In the genomic region with DNA sequence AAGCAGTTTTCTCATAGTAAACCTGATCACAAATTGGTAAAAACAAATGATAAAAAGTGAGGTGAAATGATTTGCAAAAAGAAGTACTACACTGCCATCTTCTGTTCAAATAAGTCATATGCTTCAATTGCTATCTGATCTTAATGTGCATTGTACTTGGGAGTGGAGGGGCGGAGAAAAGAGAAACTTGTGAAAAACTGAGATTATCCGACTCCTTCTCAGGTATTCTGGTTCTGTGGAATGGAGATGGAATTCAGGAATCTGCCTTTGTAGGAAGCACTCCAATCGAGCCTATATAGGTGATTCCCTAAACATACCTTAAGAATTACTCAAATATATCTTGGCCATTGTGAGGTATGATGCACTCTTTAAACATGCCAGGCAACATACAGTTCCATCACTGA, we compare ENCODE assay signal across 8 cellular contexts.
DNase-seq lines count a peak whose midpoint lies in the region; ATAC-seq, FAIRE-seq and TF ChIP-seq lines count a peak whose summit lies in the region.

No MANE protein-coding gene starts in this region.

- DNase-seq in heart right ventricle (no peak), left cardiac atrium (no peak), fibroblast of mammary gland (ENCODE audit: low read depth) (peak; percentile 62), urothelium cell line (ENCODE audit: low spot score) (peak; percentile 33), HPDE6-E6E7 (ENCODE audit: extremely low spot score) (no peak), right atrium auricular region (ENCODE audit: low spot score) (no peak)

- H3K27me3 ChIP-seq in heart right ventricle: peaks cover 0 to 4% (median 0%) of the 10 kb centered on the region in 7 donors
- H3K27me3 ChIP-seq in OCI-LY1 (ENCODE audit: insufficient read depth, low read length): no peaks in the 10 kb centered on the region
- no peaks in the 10 kb centered on the region for H3K27me3 ChIP-seq in right atrium auricular region

- no peak overlapping the region for H3K4me3 ChIP-seq in heart right ventricle
- no peak overlapping the region for H3K4me3 ChIP-seq in OCI-LY1 (ENCODE audit: low read depth, low read length, poor library complexity, severe bottlenecking)
- no peak overlapping the region for H3K4me3 ChIP-seq in fibroblast of mammary gland (ENCODE audit: control insufficient read depth, low read depth, low read length)
- no peak overlapping the region for H3K4me3 ChIP-seq in right atrium auricular region

- no peaks in the 10 kb centered on the region for H4K20me1 ChIP-seq in OCI-LY1 (ENCODE audit: insufficient read depth, low read length)

- H3K27ac ChIP-seq in heart right ventricle (no peak overlapping the region), OCI-LY1 (ENCODE audit: low read depth, low read length, poor library complexity, severe bottlenecking) (no peak overlapping the region), right atrium auricular region (no peak overlapping the region)

- intact Hi-C loops in heart right ventricle (cut with DNase I): no loop called here
- intact Hi-C loops in left cardiac atrium (cut with DNase I): no loop called here

- FAIRE-seq in urothelium cell line (lab: Jason Lieb, UNC): no peak

- no peaks in the 10 kb centered on the region for H3K79me2 ChIP-seq in OCI-LY1 (ENCODE audit: insufficient read depth, low read length)

- WGBS in heart right ventricle, 2 donors: 21 to 24% methylated on average over 3 of the region's 3 CpGs

- H3F3A ChIP-seq in OCI-LY1 (ENCODE audit: insufficient read depth, low read length): no peaks in the 10 kb centered on the region

- H3K9me2 ChIP-seq in OCI-LY1 (ENCODE audit: low read depth, low read length): no peaks in the 10 kb centered on the region

- no peak overlapping the region for H3K4me2 ChIP-seq in OCI-LY1 (ENCODE audit: low read length)

- ATAC-seq in heart right ventricle: no peak
- ATAC-seq in left cardiac atrium: no peak
- ATAC-seq in HG03460 (IDR thresholded peaks at IDR 0.05; ENCODE audit: unreplicated experiment): peak; percentile 63

- H3K36me3 ChIP-seq in heart right ventricle (no peaks in the 10 kb centered on the region), OCI-LY1 (ENCODE audit: insufficient read depth, low read length) (no peaks in the 10 kb centered on the region), right atrium auricular region (no peaks in the 10 kb centered on the region)

- H3K9ac ChIP-seq in OCI-LY1 (ENCODE audit: low read length): no peak overlapping the region

- TF ChIP-seq CTCF in heart right ventricle (IDR thresholded peaks at IDR 0.05) (peak in 8 of 9 donors; percentile 21 to 50 (median 32)), OCI-LY1 (IDR thresholded peaks at IDR 0.05; ENCODE audit: low read length) (peak; percentile 71), fibroblast of mammary gland (conservative IDR thresholded peaks at IDR 0.05; ENCODE audit: control insufficient read depth, insufficient read depth, low read depth, low read length) (peak; percentile 59), right atrium auricular region (IDR thresholded peaks at IDR 0.05) (peak in 1 of 2 donors; percentile 47)

- no peak overlapping the region for H2AFZ ChIP-seq in OCI-LY1 (ENCODE audit: low read length)

- H3K4me1 ChIP-seq in heart right ventricle (no peaks in the 10 kb centered on the region), OCI-LY1 (ENCODE audit: insufficient read depth, low read length, severe bottlenecking) (no peaks in the 10 kb centered on the region), right atrium auricular region (peaks cover 0 to 17% of the 10 kb centered on the region in 2 donors)

- H3K9me3 ChIP-seq in heart right ventricle (no peaks in the 10 kb centered on the region), OCI-LY1 (ENCODE audit: low read length) (no peaks in the 10 kb centered on the region), right atrium auricular region (no peaks in the 10 kb centered on the region)

Comparison
In these comparisons a context has a peak if more than half of its experiments do, and no peak if none do; other contexts are left out.
1. DNase-seq: peak in fibroblast of mammary gland (single experiment) and urothelium cell line (single experiment); none in heart right ventricle (0 of 2), left cardiac atrium (single experiment), HPDE6-E6E7 (single experiment) and right atrium auricular region (single experiment).